ENCODE assay signal across 1 cellular context in genomic region chr4:99025506-99025905, GRCh38.
TF ChIP-seq lines count a peak whose summit lies in the region.

No MANE protein-coding gene starts in this region.

TF ChIP-seq in GM23338, 12 proteins besides CTCF, POLR2A, EP300 and RAD21 (continued from another document):
- TF ChIP-seq EZH2phosphoT487 (IDR thresholded peaks at IDR 0.05; ENCODE audit: unreplicated experiment): no peak
- no peak for TF ChIP-seq ZNF114 (CRISPR knock-in tag; IDR thresholded peaks at IDR 0.05)
- TF ChIP-seq STAT1 (IDR thresholded peaks at IDR 0.05; ENCODE audit: unreplicated experiment): no peak
- TF ChIP-seq, protein P1, sequence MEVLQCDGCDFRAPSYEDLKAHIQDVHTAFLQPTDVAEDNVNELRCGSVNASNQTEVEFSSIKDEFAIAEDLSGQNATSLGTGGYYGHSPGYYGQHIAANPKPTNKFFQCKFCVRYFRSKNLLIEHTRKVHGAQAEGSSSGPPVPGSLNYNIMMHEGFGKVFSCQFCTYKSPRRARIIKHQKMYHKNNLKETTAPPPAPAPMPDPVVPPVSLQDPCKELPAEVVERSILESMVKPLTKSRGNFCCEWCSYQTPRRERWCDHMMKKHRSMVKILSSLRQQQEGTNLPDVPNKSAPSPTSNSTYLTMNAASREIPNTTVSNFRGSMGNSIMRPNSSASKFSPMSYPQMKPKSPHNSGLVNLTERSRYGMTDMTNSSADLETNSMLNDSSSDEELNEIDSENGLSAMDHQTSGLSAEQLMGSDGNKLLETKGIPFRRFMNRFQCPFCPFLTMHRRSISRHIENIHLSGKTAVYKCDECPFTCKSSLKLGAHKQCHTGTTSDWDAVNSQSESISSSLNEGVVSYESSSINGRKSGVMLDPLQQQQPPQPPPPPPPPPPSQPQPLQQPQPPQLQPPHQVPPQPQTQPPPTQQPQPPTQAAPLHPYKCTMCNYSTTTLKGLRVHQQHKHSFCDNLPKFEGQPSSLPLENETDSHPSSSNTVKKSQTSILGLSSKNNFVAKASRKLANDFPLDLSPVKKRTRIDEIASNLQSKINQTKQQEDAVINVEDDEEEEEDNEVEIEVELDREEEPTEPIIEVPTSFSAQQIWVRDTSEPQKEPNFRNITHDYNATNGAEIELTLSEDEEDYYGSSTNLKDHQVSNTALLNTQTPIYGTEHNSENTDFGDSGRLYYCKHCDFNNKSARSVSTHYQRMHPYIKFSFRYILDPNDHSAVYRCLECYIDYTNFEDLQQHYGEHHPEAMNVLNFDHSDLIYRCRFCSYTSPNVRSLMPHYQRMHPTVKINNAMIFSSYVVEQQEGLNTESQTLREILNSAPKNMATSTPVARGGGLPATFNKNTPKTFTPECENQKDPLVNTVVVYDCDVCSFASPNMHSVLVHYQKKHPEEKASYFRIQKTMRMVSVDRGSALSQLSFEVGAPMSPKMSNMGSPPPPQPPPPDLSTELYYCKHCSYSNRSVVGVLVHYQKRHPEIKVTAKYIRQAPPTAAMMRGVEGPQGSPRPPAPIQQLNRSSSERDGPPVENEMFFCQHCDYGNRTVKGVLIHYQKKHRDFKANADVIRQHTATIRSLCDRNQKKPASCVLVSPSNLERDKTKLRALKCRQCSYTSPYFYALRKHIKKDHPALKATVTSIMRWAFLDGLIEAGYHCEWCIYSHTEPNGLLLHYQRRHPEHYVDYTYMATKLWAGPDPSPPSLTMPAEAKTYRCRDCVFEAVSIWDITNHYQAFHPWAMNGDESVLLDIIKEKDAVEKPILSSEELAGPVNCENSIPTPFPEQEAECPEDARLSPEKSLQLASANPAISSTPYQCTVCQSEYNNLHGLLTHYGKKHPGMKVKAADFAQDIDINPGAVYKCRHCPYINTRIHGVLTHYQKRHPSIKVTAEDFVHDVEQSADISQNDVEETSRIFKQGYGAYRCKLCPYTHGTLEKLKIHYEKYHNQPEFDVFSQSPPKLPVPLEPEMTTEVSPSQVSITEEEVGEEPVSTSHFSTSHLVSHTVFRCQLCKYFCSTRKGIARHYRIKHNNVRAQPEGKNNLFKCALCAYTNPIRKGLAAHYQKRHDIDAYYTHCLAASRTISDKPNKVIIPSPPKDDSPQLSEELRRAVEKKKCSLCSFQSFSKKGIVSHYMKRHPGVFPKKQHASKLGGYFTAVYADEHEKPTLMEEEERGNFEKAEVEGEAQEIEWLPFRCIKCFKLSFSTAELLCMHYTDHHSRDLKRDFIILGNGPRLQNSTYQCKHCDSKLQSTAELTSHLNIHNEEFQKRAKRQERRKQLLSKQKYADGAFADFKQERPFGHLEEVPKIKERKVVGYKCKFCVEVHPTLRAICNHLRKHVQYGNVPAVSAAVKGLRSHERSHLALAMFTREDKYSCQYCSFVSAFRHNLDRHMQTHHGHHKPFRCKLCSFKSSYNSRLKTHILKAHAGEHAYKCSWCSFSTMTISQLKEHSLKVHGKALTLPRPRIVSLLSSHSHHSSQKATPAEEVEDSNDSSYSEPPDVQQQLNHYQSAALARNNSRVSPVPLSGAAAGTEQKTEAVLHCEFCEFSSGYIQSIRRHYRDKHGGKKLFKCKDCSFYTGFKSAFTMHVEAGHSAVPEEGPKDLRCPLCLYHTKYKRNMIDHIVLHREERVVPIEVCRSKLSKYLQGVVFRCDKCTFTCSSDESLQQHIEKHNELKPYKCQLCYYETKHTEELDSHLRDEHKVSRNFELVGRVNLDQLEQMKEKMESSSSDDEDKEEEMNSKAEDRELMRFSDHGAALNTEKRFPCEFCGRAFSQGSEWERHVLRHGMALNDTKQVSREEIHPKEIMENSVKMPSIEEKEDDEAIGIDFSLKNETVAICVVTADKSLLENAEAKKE (CRISPR knock-in tag; IDR thresholded peaks at IDR 0.05): no peak
- TF ChIP-seq JUNB (IDR thresholded peaks at IDR 0.05; ENCODE audit: unreplicated experiment): no peak
- TF ChIP-seq, protein P2, sequence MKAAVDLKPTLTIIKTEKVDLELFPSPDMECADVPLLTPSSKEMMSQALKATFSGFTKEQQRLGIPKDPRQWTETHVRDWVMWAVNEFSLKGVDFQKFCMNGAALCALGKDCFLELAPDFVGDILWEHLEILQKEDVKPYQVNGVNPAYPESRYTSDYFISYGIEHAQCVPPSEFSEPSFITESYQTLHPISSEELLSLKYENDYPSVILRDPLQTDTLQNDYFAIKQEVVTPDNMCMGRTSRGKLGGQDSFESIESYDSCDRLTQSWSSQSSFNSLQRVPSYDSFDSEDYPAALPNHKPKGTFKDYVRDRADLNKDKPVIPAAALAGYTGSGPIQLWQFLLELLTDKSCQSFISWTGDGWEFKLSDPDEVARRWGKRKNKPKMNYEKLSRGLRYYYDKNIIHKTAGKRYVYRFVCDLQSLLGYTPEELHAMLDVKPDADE (IDR thresholded peaks at IDR 0.05): no peak
- no peak for TF ChIP-seq NANOG (IDR thresholded peaks at IDR 0.05; ENCODE audit: borderline replicate concordance)
- no peak for TF ChIP-seq CREB1 (CRISPR knock-in tag; IDR thresholded peaks at IDR 0.05; ENCODE audit: low read depth)
